Comparison of ENCODE assay signal across 1 cellular context in the genomic region with DNA sequence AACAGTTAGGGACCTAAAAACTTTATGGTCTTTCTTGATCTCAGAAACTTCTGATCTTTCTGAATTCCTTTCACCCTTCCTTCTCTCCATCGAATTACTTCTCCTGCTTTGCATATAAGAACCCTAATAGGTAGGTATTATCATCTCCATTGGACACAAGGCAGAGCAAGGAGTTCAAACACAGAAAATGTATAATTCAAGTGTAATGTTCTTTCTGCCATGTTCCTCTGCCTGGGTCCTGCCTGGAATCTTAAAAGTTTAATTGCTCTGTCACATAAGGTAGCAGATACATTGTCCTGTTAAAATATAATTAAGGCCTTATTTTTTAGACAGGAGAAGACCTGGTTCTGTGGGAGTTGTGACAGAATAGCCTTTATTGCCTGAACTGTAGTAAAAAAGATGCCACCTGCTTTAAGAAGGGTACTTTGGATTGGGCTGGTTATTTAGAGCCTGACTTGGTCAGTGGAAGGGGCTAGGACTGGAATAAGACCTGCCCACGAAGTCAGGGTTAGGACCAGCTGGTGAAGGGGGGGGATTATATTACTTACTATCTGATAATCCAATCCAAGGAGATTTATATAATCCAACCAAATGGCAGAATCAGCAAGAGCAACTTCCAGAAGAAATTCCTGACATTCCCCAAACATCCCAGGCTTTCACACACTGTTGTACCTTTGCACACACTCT.
A peak's percentile ranks its signal among the peaks of the same experiment; 100 is the strongest.
TF ChIP-seq lines count a peak whose summit lies in the region.

No MANE protein-coding gene starts in this region.

TF ChIP-seq in HepG2, 621 proteins besides CTCF, POLR2A, EP300 and RAD21:
- TF ChIP-seq NKX3-1 (CRISPR knock-in tag; IDR thresholded peaks at IDR 0.05) (no peak), ZNF362 (CRISPR knock-in tag; IDR thresholded peaks at IDR 0.05; ENCODE audit: borderline replicate concordance) (no peak), TSC22D2 (CRISPR knock-in tag; IDR thresholded peaks at IDR 0.05; ENCODE audit: borderline replicate concordance) (0 out of 2 replicates have a peak, but pooled peaks have one; percentile 60), SSRP1 (CRISPR knock-in tag; IDR thresholded peaks at IDR 0.05) (no peak), CC2D1A (CRISPR knock-in tag; IDR thresholded peaks at IDR 0.05) (0 out of 2 replicates have a peak, but pooled peaks have one; percentile 79), SOX13 (IDR thresholded peaks at IDR 0.05) (no peak), SOX13 (CRISPR knock-in tag; conservative IDR thresholded peaks at IDR 0.05 in 1 of 2, IDR thresholded peaks at IDR 0.05 in 1 of 2) (0 out of 4 replicates have a peak, but pooled peaks of 1 of the 2 experiments have one; percentile 18), ZNF629 (CRISPR knock-in tag; conservative IDR thresholded peaks at IDR 0.05) (no peak), ZNF20 (CRISPR knock-in tag; IDR thresholded peaks at IDR 0.05) (0 out of 2 replicates have a peak, but pooled peaks have one; percentile 23), POGK (CRISPR knock-in tag; conservative IDR thresholded peaks at IDR 0.05) (0 out of 2 replicates have a peak, but pooled peaks have one; percentile 43), SMAD9 (CRISPR knock-in tag; IDR thresholded peaks at IDR 0.05) (0 out of 2 replicates have a peak, but pooled peaks have one; percentile 31), KMT2B (CRISPR knock-in tag; IDR thresholded peaks at IDR 0.05) (0 out of 2 replicates have a peak, but pooled peaks have one; percentile 13), ZKSCAN8 (CRISPR knock-in tag; IDR thresholded peaks at IDR 0.05; ENCODE audit: borderline replicate concordance) (0 out of 2 replicates have a peak, but pooled peaks have one; percentile 26), PAWR (CRISPR knock-in tag; IDR thresholded peaks at IDR 0.05; ENCODE audit: borderline replicate concordance) (no peak), TEAD3 (CRISPR knock-in tag; optimal IDR thresholded peaks at IDR 0.05; ENCODE audit: borderline replicate concordance) (peak; percentile 94), ARID3A (IDR thresholded peaks at IDR 0.05; ENCODE audit: low read depth, low read length) (peak; percentile 59; the same call in 1 of the 2 replicates), GATAD1 (CRISPR knock-in tag; IDR thresholded peaks at IDR 0.05) (0 out of 2 replicates have a peak, but pooled peaks have one; percentile 25), ELF4 (CRISPR knock-in tag; IDR thresholded peaks at IDR 0.05; ENCODE audit: borderline replicate concordance) (0 out of 2 replicates have a peak, but pooled peaks have one; percentile 41), ZNF549 (CRISPR knock-in tag; IDR thresholded peaks at IDR 0.05) (no peak), RFXANK (CRISPR knock-in tag; IDR thresholded peaks at IDR 0.05) (0 out of 2 replicates have a peak, but pooled peaks have one; percentile 73), LCORL (IDR thresholded peaks at IDR 0.05) (no peak), LCORL (CRISPR knock-in tag; IDR thresholded peaks at IDR 0.05) (peak; percentile 63; the same call in 1 of the 2 replicates), SOX6 (IDR thresholded peaks at IDR 0.05) (no peak), SOX6 (CRISPR knock-in tag; IDR thresholded peaks at IDR 0.05) (0 out of 2 replicates have a peak, but pooled peaks have one; percentile 7), ZNF780A (CRISPR knock-in tag; IDR thresholded peaks at IDR 0.05) (no peak), ISX (CRISPR knock-in tag; conservative IDR thresholded peaks at IDR 0.05) (peak; percentile 73; the same call in 1 of the 2 replicates), ZFP90 (CRISPR knock-in tag; IDR thresholded peaks at IDR 0.05; ENCODE audit: borderline replicate concordance) (0 out of 2 replicates have a peak, but pooled peaks have one; percentile 31), GMEB1 (CRISPR knock-in tag; IDR thresholded peaks at IDR 0.05; ENCODE audit: borderline replicate concordance) (0 out of 2 replicates have a peak, but pooled peaks have one; percentile 21)
- TF ChIP-seq, protein P1, sequence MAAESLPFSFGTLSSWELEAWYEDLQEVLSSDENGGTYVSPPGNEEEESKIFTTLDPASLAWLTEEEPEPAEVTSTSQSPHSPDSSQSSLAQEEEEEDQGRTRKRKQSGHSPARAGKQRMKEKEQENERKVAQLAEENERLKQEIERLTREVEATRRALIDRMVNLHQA (CRISPR knock-in tag; IDR thresholded peaks at IDR 0.05) = 0 out of 2 replicates have a peak, but pooled peaks have one; percentile 32
- TF ChIP-seq, protein P2, sequence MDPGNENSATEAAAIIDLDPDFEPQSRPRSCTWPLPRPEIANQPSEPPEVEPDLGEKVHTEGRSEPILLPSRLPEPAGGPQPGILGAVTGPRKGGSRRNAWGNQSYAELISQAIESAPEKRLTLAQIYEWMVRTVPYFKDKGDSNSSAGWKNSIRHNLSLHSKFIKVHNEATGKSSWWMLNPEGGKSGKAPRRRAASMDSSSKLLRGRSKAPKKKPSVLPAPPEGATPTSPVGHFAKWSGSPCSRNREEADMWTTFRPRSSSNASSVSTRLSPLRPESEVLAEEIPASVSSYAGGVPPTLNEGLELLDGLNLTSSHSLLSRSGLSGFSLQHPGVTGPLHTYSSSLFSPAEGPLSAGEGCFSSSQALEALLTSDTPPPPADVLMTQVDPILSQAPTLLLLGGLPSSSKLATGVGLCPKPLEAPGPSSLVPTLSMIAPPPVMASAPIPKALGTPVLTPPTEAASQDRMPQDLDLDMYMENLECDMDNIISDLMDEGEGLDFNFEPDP (CRISPR knock-in tag; conservative IDR thresholded peaks at IDR 0.05) = 0 out of 2 replicates have a peak, but pooled peaks have one; percentile 64
- TF ChIP-seq, protein P3, sequence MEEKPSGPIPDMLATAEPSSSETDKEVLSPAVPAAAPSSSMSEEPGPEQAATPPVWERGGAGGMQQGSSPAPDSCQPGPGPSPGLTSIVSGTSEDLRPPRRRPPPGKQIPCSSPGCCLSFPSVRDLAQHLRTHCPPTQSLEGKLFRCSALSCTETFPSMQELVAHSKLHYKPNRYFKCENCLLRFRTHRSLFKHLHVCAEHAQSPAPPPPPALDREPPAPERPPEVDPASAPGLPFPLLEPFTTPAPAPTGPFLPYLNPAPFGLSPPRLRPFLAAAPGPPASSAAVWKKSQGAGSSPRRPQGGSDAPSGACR (CRISPR knock-in tag; IDR thresholded peaks at IDR 0.05) = 0 out of 2 replicates have a peak, but pooled peaks have one; percentile 54
